Comparison of ENCODE assay signal across 8 cellular contexts in the genomic region with DNA sequence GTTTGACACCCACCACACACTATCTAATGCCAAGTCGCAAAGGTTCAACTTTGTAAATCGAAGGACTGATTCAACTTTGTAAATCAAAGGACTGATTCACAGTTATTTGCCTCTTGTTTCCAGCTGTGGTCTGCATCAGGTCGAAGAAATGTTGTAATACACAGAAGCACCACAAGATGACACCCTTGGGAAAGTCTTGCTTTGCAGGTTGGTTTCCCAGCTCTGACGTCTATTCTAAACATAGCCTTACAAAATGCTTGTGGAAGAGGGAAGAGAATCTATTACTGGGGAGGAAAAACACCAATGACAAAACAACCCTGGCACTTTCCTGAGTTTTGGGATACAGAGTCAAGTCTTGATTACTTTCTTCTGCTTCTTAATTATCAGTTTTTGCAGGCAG. TPM values are rescaled to one million over a fixed set of nuclear protein-coding genes. Genes with fewer than 3 reads are reported as not detected.
DNase-seq lines count a peak whose midpoint lies in the region; ATAC-seq and TF ChIP-seq lines count a peak whose summit lies in the region.

No MANE protein-coding gene starts in this region.

- H3K9ac ChIP-seq in SK-N-SH, result no peak overlapping the region

- 0% methylated on average over 4 of the region's 4 CpGs for WGBS in SK-N-SH (ENCODE audit: low lambda C conversion rate)

- CTCF ChIA-PET in SK-N-SH (lab: Yijun Ruan, JAX), result interaction anchor here (0.6 to 3.5 kb wide), 42 partner anchors 8 to 949 kb away, joined by 3 to 80 read pairs (median 4); no protein-coding TSS in a partner anchor

- no peaks in the 10 kb centered on the region for H4K20me1 ChIP-seq in SK-N-SH (ENCODE audit: insufficient read depth)

- no peak overlapping the region for H2AFZ ChIP-seq in SK-N-SH (ENCODE audit: low read depth)

- peak; percentile 97 for TF ChIP-seq RAD21 in SK-N-SH (IDR thresholded peaks at IDR 0.05; ENCODE audit: low read length)

- no peak overlapping the region for H3K4me3 ChIP-seq in SK-N-SH (ENCODE audit: low read depth in 2 of 2, low read length in 1 of 2)
- H3K4me3 ChIP-seq in brain microvascular endothelial cell (ENCODE audit: low read depth, low read length), result no peak overlapping the region

- H3K36me3 ChIP-seq in SK-N-SH (replicated peaks in 1 of 2; ENCODE audit: control insufficient read depth in 1 of 2, insufficient read depth in 2 of 2, low read length in 1 of 2) (no peaks in the 10 kb centered on the region), brain microvascular endothelial cell (replicated peaks) (no peaks in the 10 kb centered on the region)

- H3K79me2 ChIP-seq in SK-N-SH (ENCODE audit: insufficient read depth), result no peaks in the 10 kb centered on the region

- DNase-seq in DMS53 (lab: John Stamatoyannopoulos, UW) (peak; percentile 81), NAMALWA (ENCODE audit: low spot score) (peak; percentile 69), SK-N-SH (peak; percentile 54), brain microvascular endothelial cell (peak; percentile 79), iPS-NIHi11 (ENCODE audit: low spot score) (peak; percentile 43), UCSD-AML1 (lab: John Stamatoyannopoulos, UW; ENCODE audit: unreplicated experiment) (no peak)
- peak; percentile 19 for DNase-seq in stimulated activated CD4-positive, alpha-beta T cell treated with anti-CD3 and anti-CD28 coated beads, Interleukin-2, amount 100 ng/mL, for 4 hours (ENCODE audit: low read depth)

- peak overlapping the region; percentile 26; the same call in 1 of the 2 replicates for H3K4me2 ChIP-seq in SK-N-SH

- TF ChIP-seq EP300 in SK-N-SH (IDR thresholded peaks at IDR 0.05; ENCODE audit: borderline replicate concordance in 1 of 2, low read depth in 1 of 2, low read length in 1 of 2), result no peak

- TF ChIP-seq CTCF in SK-N-SH (IDR thresholded peaks at IDR 0.05) (peak; percentile 81), brain microvascular endothelial cell (IDR thresholded peaks at IDR 0.05; ENCODE audit: low read depth, low read length, missing control alignments) (peak; percentile 76)

- no peak overlapping the region for H3K27ac ChIP-seq in SK-N-SH (ENCODE audit: low read depth in 2 of 2, low read length in 1 of 2)
- H3K27ac ChIP-seq in brain microvascular endothelial cell, result no peak overlapping the region

- no peaks in the 10 kb centered on the region for H3K9me2 ChIP-seq in SK-N-SH

- peaks cover 4% of the 10 kb centered on the region for H3F3A ChIP-seq in SK-N-SH (replicated peaks; ENCODE audit: insufficient read depth)

- peak; percentile 85 for ATAC-seq in GM21360 (IDR thresholded peaks at IDR 0.05; ENCODE audit: unreplicated experiment)

- POLR2A ChIA-PET in SK-N-SH (lab: Yijun Ruan, JAX), result no interaction called here

- H3K9me3 ChIP-seq in SK-N-SH, result no peaks in the 10 kb centered on the region

- in situ Hi-C loops in brain microvascular endothelial cell (cut with HindIII; ENCODE audit: low pct_ligation_motif_present, low sequenced_read_pairs), result no loop called here

- H3K4me1 ChIP-seq in SK-N-SH (ENCODE audit: control insufficient read depth in 1 of 2, insufficient read depth in 2 of 2, low read depth in 1 of 2, low read length in 1 of 2), result no peaks in the 10 kb centered on the region

- H3K27me3 ChIP-seq in SK-N-SH (ENCODE audit: insufficient read depth) (peaks cover 30% of the 10 kb centered on the region; the same call in 1 of the 2 replicates), brain microvascular endothelial cell (replicated peaks) (no peaks in the 10 kb centered on the region)

TF ChIP-seq in SK-N-SH, 30 proteins besides CTCF, POLR2A, EP300 and RAD21:
- TF ChIP-seq YY1 (IDR thresholded peaks at IDR 0.05; ENCODE audit: low read depth) (no peak), SIN3A (IDR thresholded peaks at IDR 0.05; ENCODE audit: borderline replicate concordance, low read depth, low read length) (no peak), GATA2 (CRISPR knock-in tag; IDR thresholded peaks at IDR 0.05) (no peak), NFIC (IDR thresholded peaks at IDR 0.05; ENCODE audit: borderline replicate concordance) (no peak), SMC3 (IDR thresholded peaks at IDR 0.05; ENCODE audit: low read depth, low read length) (peak; percentile 87)
- TF ChIP-seq, protein P1, sequence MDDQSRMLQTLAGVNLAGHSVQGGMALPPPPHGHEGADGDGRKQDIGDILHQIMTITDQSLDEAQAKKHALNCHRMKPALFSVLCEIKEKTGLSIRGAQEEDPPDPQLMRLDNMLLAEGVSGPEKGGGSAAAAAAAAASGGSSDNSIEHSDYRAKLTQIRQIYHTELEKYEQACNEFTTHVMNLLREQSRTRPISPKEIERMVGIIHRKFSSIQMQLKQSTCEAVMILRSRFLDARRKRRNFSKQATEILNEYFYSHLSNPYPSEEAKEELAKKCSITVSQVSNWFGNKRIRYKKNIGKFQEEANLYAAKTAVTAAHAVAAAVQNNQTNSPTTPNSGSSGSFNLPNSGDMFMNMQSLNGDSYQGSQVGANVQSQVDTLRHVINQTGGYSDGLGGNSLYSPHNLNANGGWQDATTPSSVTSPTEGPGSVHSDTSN (IDR thresholded peaks at IDR 0.05), result no peak
TF ChIP-seq in SK-N-SH: peak in this region for 1.

RNA-seq across cellular contexts. Expression of gene SUPT20HL1, which starts 35.3 kb away (rescaled TPM):
- not detected in 2 replicates for polyA plus RNA-seq in SK-N-SH (2012; rRNA removed)
- not detected in 2 replicates for polyA plus RNA-seq in SK-N-SH (2012; cell fraction: cytosol; rRNA removed)
- polyA plus RNA-seq in SK-N-SH (2012; cell fraction: nucleus; rRNA removed), result not detected in 2 replicates
